In the genomic region with DNA sequence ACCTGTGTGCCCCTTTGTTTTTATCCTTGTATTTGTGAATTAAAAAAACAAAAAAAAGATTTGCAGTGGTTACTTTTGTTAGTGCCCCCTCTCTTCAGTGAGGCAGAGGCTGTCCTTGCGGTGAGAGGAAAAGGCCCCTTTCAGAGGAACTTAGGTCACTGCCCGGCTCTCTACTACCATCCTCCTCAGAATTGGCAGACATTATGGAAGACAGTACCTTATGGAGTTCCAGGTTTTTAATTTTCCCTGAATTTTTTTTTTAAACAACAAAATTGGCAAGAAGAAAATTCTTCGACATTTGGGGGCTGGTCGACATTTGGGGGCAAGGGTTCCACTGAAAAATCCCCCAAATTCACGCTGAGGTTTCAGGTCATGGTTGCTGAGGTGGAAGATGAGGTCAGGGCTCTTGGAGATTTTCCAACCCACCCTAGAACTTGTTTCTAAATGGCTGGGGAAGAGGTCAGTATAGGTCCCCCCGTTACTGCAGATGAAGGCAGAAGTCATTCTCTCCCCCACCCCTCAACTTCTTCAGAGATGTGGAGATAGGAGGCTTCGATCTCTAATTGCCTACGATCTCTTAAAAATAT, we compare ENCODE assay signal across 9 cellular contexts. TPM values are rescaled to one million over a fixed set of nuclear protein-coding genes. Genes with fewer than 3 reads are reported as not detected.
DNase-seq lines count a peak whose midpoint lies in the region; ATAC-seq and TF ChIP-seq lines count a peak whose summit lies in the region.
"Had no signal": no experiment of that assay in that cellular context is flagged by ENCODE, and none has a peak within 500 bp of the region (broad histone marks: within the 10 kb centered on the region; RNA-seq: fewer than 3 reads in every experiment).

No MANE protein-coding gene starts in this region.

- POLR2A ChIA-PET in activated CD4-positive, alpha-beta T cell treated with anti-CD3 and anti-CD28 coated beads, Interleukin-2, amount 10 ng/mL, durations not matched to agents 7 days and 5 days (lab: Charles Lee) = interaction anchor here (1.0 kb wide), 2 partner anchors 22 to 31 kb away, joined by 4 read pairs; a partner anchor contains a TSS

- no peak for DNase-seq in activated CD4-positive, alpha-beta T cell treated with anti-CD3 and anti-CD28 coated beads, Interleukin-2, amount 10 ng/mL, durations not matched to agents 7 days and 5 days
- DNase-seq in activated CD4-positive, alpha-beta T cell treated with anti-CD3 and anti-CD28 coated beads for 4 hours = no peak
- DNase-seq in stimulated activated naive B cell treated with anti-CD40 and anti-IgM and Interleukin-4, amounts not matched to agents 10 μg/mL and 1 μg/mL and 100 μg/mL, for 72 hours = no peak
- DNase-seq in GM19238 (ENCODE audit: insufficient read length, low spot score) (no peak), omental fat pad (ENCODE audit: low spot score) (no peak), NCI-H446 (lab: John Stamatoyannopoulos, UW) (no peak)

- no peaks in the 10 kb centered on the region for H3K9me3 Mint-ChIP-seq in activated CD4-positive, alpha-beta T cell treated with anti-CD3 and anti-CD28 coated beads, Interleukin-2, amount 10 ng/mL, durations not matched to agents 7 days and 5 days
- H3K9me3 Mint-ChIP-seq in activated naive CD8-positive, alpha-beta T cell (ENCODE audit: low read depth) = no peaks in the 10 kb centered on the region
- H3K9me3 Mint-ChIP-seq in stimulated activated naive B cell treated with anti-CD40 and anti-IgM and Interleukin-4, amounts not matched to agents 10 μg/mL and 1 μg/mL and 100 μg/mL, for 72 hours = no peaks in the 10 kb centered on the region

- peak overlapping the region; percentile 40 for H3K4me3 Mint-ChIP-seq in activated CD4-positive, alpha-beta T cell treated with anti-CD3 and anti-CD28 coated beads, Interleukin-2, amount 10 ng/mL, durations not matched to agents 7 days and 5 days
- peak overlapping the region; percentile 72 for H3K4me3 Mint-ChIP-seq in activated naive CD8-positive, alpha-beta T cell
- peak overlapping the region; percentile 56 to 70 for H3K4me3 Mint-ChIP-seq in stimulated activated naive B cell treated with anti-CD40 and anti-IgM and Interleukin-4, amounts not matched to agents 10 μg/mL and 1 μg/mL and 100 μg/mL, for 72 hours

- peaks cover 41% of the 10 kb centered on the region for H3K36me3 Mint-ChIP-seq in activated CD4-positive, alpha-beta T cell treated with anti-CD3 and anti-CD28 coated beads, Interleukin-2, amount 10 ng/mL, durations not matched to agents 7 days and 5 days (ENCODE audit: low read depth)
- peaks cover 3% of the 10 kb centered on the region for H3K36me3 Mint-ChIP-seq in activated naive CD8-positive, alpha-beta T cell
- peaks cover 51 to 55% of the 10 kb centered on the region in 2 donors for H3K36me3 Mint-ChIP-seq in stimulated activated naive B cell treated with anti-CD40 and anti-IgM and Interleukin-4, amounts not matched to agents 10 μg/mL and 1 μg/mL and 100 μg/mL, for 72 hours

- CTCF ChIA-PET in activated CD4-positive, alpha-beta T cell treated with anti-CD3 and anti-CD28 coated beads, Interleukin-2, amount 10 ng/mL, durations not matched to agents 7 days and 5 days (lab: Charles Lee) = interaction anchor here (0.7 to 1.8 kb wide), 8 partner anchors 8 to 120 kb away, joined by 3 to 12 read pairs (median 4); a partner anchor contains a TSS

- TF ChIP-seq CTCF in omental fat pad (IDR thresholded peaks at IDR 0.05) = no peak

- no peaks in the 10 kb centered on the region for H3K27me3 Mint-ChIP-seq in activated CD4-positive, alpha-beta T cell treated with anti-CD3 and anti-CD28 coated beads, Interleukin-2, amount 10 ng/mL, durations not matched to agents 7 days and 5 days
- no peaks in the 10 kb centered on the region for H3K27me3 Mint-ChIP-seq in activated naive CD8-positive, alpha-beta T cell
- no peaks in the 10 kb centered on the region for H3K27me3 Mint-ChIP-seq in stimulated activated naive B cell treated with anti-CD40 and anti-IgM and Interleukin-4, amounts not matched to agents 10 μg/mL and 1 μg/mL and 100 μg/mL, for 72 hours

- H3K27ac Mint-ChIP-seq in activated CD4-positive, alpha-beta T cell treated with anti-CD3 and anti-CD28 coated beads, Interleukin-2, amount 10 ng/mL, durations not matched to agents 7 days and 5 days = peak overlapping the region; percentile 83
- peak overlapping the region; percentile 91 for H3K27ac Mint-ChIP-seq in activated naive CD8-positive, alpha-beta T cell
- H3K27ac Mint-ChIP-seq in stimulated activated naive B cell treated with anti-CD40 and anti-IgM and Interleukin-4, amounts not matched to agents 10 μg/mL and 1 μg/mL and 100 μg/mL, for 72 hours = peak overlapping the region; percentile 85

- H3K4me1 Mint-ChIP-seq in activated CD4-positive, alpha-beta T cell treated with anti-CD3 and anti-CD28 coated beads, Interleukin-2, amount 10 ng/mL, durations not matched to agents 7 days and 5 days = peaks cover 44% of the 10 kb centered on the region
- peaks cover 48% of the 10 kb centered on the region for H3K4me1 Mint-ChIP-seq in activated naive CD8-positive, alpha-beta T cell (ENCODE audit: low read depth)
- H3K4me1 Mint-ChIP-seq in stimulated activated naive B cell treated with anti-CD40 and anti-IgM and Interleukin-4, amounts not matched to agents 10 μg/mL and 1 μg/mL and 100 μg/mL, for 72 hours = peaks cover 62 to 90% of the 10 kb centered on the region in 2 donors

- ATAC-seq in HG03097 (IDR thresholded peaks at IDR 0.05; ENCODE audit: low FRiP score, unreplicated experiment) (peak; percentile 11), omental fat pad (ENCODE audit: low FRiP score) (no peak)
- peak; percentile 34 to 35 for ATAC-seq in stimulated activated naive B cell treated with anti-CD40 and anti-IgM and Interleukin-4, amounts not matched to agents 10 μg/mL and 1 μg/mL and 100 μg/mL, for 72 hours (replicated peaks)

RNA-seq across cellular contexts. Expression of a gene that starts 5.3 kb away (rescaled TPM):
- total RNA-seq in activated CD4-positive, alpha-beta T cell treated with anti-CD3 and anti-CD28 coated beads, Interleukin-2, amount 10 ng/mL, durations not matched to agents 7 days and 5 days = not detected
- total RNA-seq in omental fat pad = not detected
- total RNA-seq: right atrium auricular region had no signal

RNA-seq across cellular contexts. Expression of a gene that starts 12.5 kb away (rescaled TPM):
- total RNA-seq in activated CD4-positive, alpha-beta T cell treated with anti-CD3 and anti-CD28 coated beads, Interleukin-2, amount 10 ng/mL, durations not matched to agents 7 days and 5 days = 10 to 100 TPM; 66.3 to 67.3 TPM
- 10 to 100 TPM; 28.8 to 54.2 (median 42.7) TPM for total RNA-seq in omental fat pad

RNA-seq across cellular contexts. Expression of a gene that starts 31.6 kb away (rescaled TPM):
- total RNA-seq in activated CD4-positive, alpha-beta T cell treated with anti-CD3 and anti-CD28 coated beads, Interleukin-2, amount 10 ng/mL, durations not matched to agents 7 days and 5 days = 100 to 1,000 TPM; 157 to 191 TPM
- 100 to 1,000 TPM in 2 of 4 donors, 10 to 100 TPM in 2; 89.5 to 151 (median 98.6) TPM for total RNA-seq in omental fat pad

RNA-seq across cellular contexts. Expression of a gene that starts 35.6 kb away (rescaled TPM):
- 10 to 100 TPM; 24.0 to 28.4 TPM for total RNA-seq in activated CD4-positive, alpha-beta T cell treated with anti-CD3 and anti-CD28 coated beads, Interleukin-2, amount 10 ng/mL, durations not matched to agents 7 days and 5 days
- 10 to 100 TPM; 27.1 to 38.5 (median 32.9) TPM for total RNA-seq in omental fat pad
